9 cellular contexts compared by ENCODE assay signal in genomic region chr2:240991378-240992263, GRCh38. TPM values are rescaled to one million over a fixed set of nuclear protein-coding genes. Genes with fewer than 3 reads are reported as not detected.
A peak's percentile ranks its signal among the peaks of the same experiment; 100 is the strongest.
DNase-seq lines count a peak whose midpoint lies in the region; ATAC-seq and TF ChIP-seq lines count a peak whose summit lies in the region.
"Had no signal": no experiment of that assay in that cellular context is flagged by ENCODE, and none has a peak within 500 bp of the region (broad histone marks: within the 10 kb centered on the region; RNA-seq: fewer than 3 reads in every experiment).

No MANE protein-coding gene starts in this region.

- H3K4me2 ChIP-seq in SK-N-SH = 0 out of 2 replicates have a peak overlapping the region, but pooled peaks have one; percentile 10

- no peaks in the 10 kb centered on the region for H3K36me3 Mint-ChIP-seq in activated CD8-positive, alpha-beta memory T cell treated with anti-CD3 and anti-CD28 coated beads, Interleukin-2, amount 10 ng/mL, durations not matched to agents 7 days and 5 days
- H3K36me3 Mint-ChIP-seq in activated naive CD8-positive, alpha-beta T cell treated with anti-CD3 and anti-CD28 coated beads, Interleukin-2, amount 50 U/mL, for 24 hours (ENCODE audit: low read depth) = no peaks in the 10 kb centered on the region
- H3K36me3 Mint-ChIP-seq in activated T-helper 1 cell treated with anti-CD3 and anti-CD28 coated beads, Interleukin-12 subunit alpha, Interleukin-12 subunit beta, Interleukin-2, Interleukin-4 antibody, amounts not matched to agents 30 ng/mL and 10 ng/mL and 1 ng/mL, durations not matched to agents 14 hours and 24 hours and 36 hours (ENCODE audit: low read depth) = no peaks in the 10 kb centered on the region

- H4K20me1 ChIP-seq in SK-N-SH (ENCODE audit: insufficient read depth) = no peaks in the 10 kb centered on the region

- no peaks in the 10 kb centered on the region for H3K79me2 ChIP-seq in SK-N-SH (ENCODE audit: insufficient read depth)

- H3K9me3 Mint-ChIP-seq in activated CD8-positive, alpha-beta memory T cell treated with anti-CD3 and anti-CD28 coated beads, Interleukin-2, amount 10 ng/mL, durations not matched to agents 7 days and 5 days (ENCODE audit: low read depth) = no peaks in the 10 kb centered on the region
- H3K9me3 Mint-ChIP-seq in activated naive CD8-positive, alpha-beta T cell treated with anti-CD3 and anti-CD28 coated beads, Interleukin-2, amount 50 U/mL, for 24 hours = no peaks in the 10 kb centered on the region
- H3K9me3 Mint-ChIP-seq in activated T-helper 1 cell treated with anti-CD3 and anti-CD28 coated beads, Interleukin-12 subunit alpha, Interleukin-12 subunit beta, Interleukin-2, Interleukin-4 antibody, amounts not matched to agents 30 ng/mL and 10 ng/mL and 1 ng/mL, durations not matched to agents 14 hours and 24 hours and 36 hours = no peaks in the 10 kb centered on the region

- H3K9me2 ChIP-seq in SK-N-SH = no peaks in the 10 kb centered on the region

- TF ChIP-seq RAD21 in SK-N-SH (IDR thresholded peaks at IDR 0.05; ENCODE audit: low read length) = no peak

- no peaks in the 10 kb centered on the region for H3F3A ChIP-seq in SK-N-SH (replicated peaks; ENCODE audit: insufficient read depth)

- no peak for TF ChIP-seq EP300 in SK-N-SH (IDR thresholded peaks at IDR 0.05; ENCODE audit: borderline replicate concordance in 1 of 2, low read depth in 1 of 2, low read length in 1 of 2)

- H2AFZ ChIP-seq in SK-N-SH (ENCODE audit: low read depth) = no peak overlapping the region

- no peak for ATAC-seq in activated CD8-positive, alpha-beta memory T cell treated with anti-CD3 and anti-CD28 coated beads, Interleukin-2, amount 10 ng/mL, durations not matched to agents 7 days and 5 days
- ATAC-seq in activated naive CD8-positive, alpha-beta T cell treated with anti-CD3 and anti-CD28 coated beads, Interleukin-2, amount 50 U/mL, for 24 hours = no peak

- H3K4me3 ChIP-seq in SK-N-SH (ENCODE audit: low read depth in 2 of 2, low read length in 1 of 2) = no peak overlapping the region
- no peak overlapping the region for H3K4me3 ChIP-seq in fibroblast of villous mesenchyme (ENCODE audit: low read depth, low read length)

- no peaks in the 10 kb centered on the region for H3K36me3 ChIP-seq in SK-N-SH (replicated peaks in 1 of 2; ENCODE audit: control insufficient read depth in 1 of 2, insufficient read depth in 2 of 2, low read length in 1 of 2)

- CTCF ChIA-PET in activated CD8-positive, alpha-beta memory T cell treated with anti-CD3 and anti-CD28 coated beads, Interleukin-2, amount 10 ng/mL, durations not matched to agents 7 days and 5 days (lab: Charles Lee) = no interaction called here
- CTCF ChIA-PET in SK-N-SH (lab: Yijun Ruan, JAX) = interaction anchor here (0.9 to 1.6 kb wide), 4 partner anchors 8 to 78 kb away, joined by 3 to 5 read pairs (median 4); no protein-coding TSS in a partner anchor

- POLR2A ChIA-PET in SK-N-SH (lab: Yijun Ruan, JAX) = no interaction called here

- H3K4me3 Mint-ChIP-seq in activated CD8-positive, alpha-beta memory T cell treated with anti-CD3 and anti-CD28 coated beads, Interleukin-2, amount 10 ng/mL, durations not matched to agents 7 days and 5 days = no peak overlapping the region
- no peak overlapping the region for H3K4me3 Mint-ChIP-seq in activated naive CD8-positive, alpha-beta T cell treated with anti-CD3 and anti-CD28 coated beads, Interleukin-2, amount 50 U/mL, for 24 hours
- no peak overlapping the region for H3K4me3 Mint-ChIP-seq in activated T-helper 1 cell treated with anti-CD3 and anti-CD28 coated beads, Interleukin-12 subunit alpha, Interleukin-12 subunit beta, Interleukin-2, Interleukin-4 antibody, amounts not matched to agents 30 ng/mL and 10 ng/mL and 1 ng/mL, durations not matched to agents 14 hours and 24 hours and 36 hours

- DNase-seq in activated CD8-positive, alpha-beta memory T cell treated with anti-CD3 and anti-CD28 coated beads, Interleukin-2, amount 50 U/mL, for 48 hours = peak; percentile 50
- no peak for DNase-seq in activated CD8-positive, alpha-beta memory T cell treated with anti-CD3 and anti-CD28 coated beads, Interleukin-2, amount 10 ng/mL, durations not matched to agents 7 days and 5 days
- no peak for DNase-seq in SK-N-SH
- peak; percentile 83 for DNase-seq in fibroblast of villous mesenchyme (ENCODE audit: low read depth)
- peak in 9 of 10 donors; percentile 44 to 96 (median 80) for DNase-seq in posterior cingulate gyrus
- no peak for DNase-seq in activated naive CD8-positive, alpha-beta T cell treated with anti-CD3 and anti-CD28 coated beads, Interleukin-2, amount 50 U/mL, for 24 hours
- DNase-seq in activated T-helper 1 cell treated with anti-CD3 and anti-CD28 coated beads, Interleukin-12 subunit alpha, Interleukin-12 subunit beta, Interleukin-2, Interleukin-4 antibody, amounts not matched to agents 30 ng/mL and 10 ng/mL and 1 ng/mL, durations not matched to agents 14 hours and 24 hours and 36 hours (ENCODE audit: low spot score) = no peak
- no peak for DNase-seq in NCI-H146 (lab: John Stamatoyannopoulos, UW)

- no peak overlapping the region for H3K27ac Mint-ChIP-seq in activated CD8-positive, alpha-beta memory T cell treated with anti-CD3 and anti-CD28 coated beads, Interleukin-2, amount 10 ng/mL, durations not matched to agents 7 days and 5 days
- H3K27ac Mint-ChIP-seq in activated naive CD8-positive, alpha-beta T cell treated with anti-CD3 and anti-CD28 coated beads, Interleukin-2, amount 50 U/mL, for 24 hours = no peak overlapping the region
- H3K27ac Mint-ChIP-seq in activated T-helper 1 cell treated with anti-CD3 and anti-CD28 coated beads, Interleukin-12 subunit alpha, Interleukin-12 subunit beta, Interleukin-2, Interleukin-4 antibody, amounts not matched to agents 30 ng/mL and 10 ng/mL and 1 ng/mL, durations not matched to agents 14 hours and 24 hours and 36 hours = no peak overlapping the region

- no peak overlapping the region for H3K9ac ChIP-seq in SK-N-SH

- H3K4me1 Mint-ChIP-seq in activated CD8-positive, alpha-beta memory T cell treated with anti-CD3 and anti-CD28 coated beads, Interleukin-2, amount 10 ng/mL, durations not matched to agents 7 days and 5 days = no peaks in the 10 kb centered on the region
- H3K4me1 Mint-ChIP-seq in activated naive CD8-positive, alpha-beta T cell treated with anti-CD3 and anti-CD28 coated beads, Interleukin-2, amount 50 U/mL, for 24 hours = no peaks in the 10 kb centered on the region
- no peaks in the 10 kb centered on the region for H3K4me1 Mint-ChIP-seq in activated T-helper 1 cell treated with anti-CD3 and anti-CD28 coated beads, Interleukin-12 subunit alpha, Interleukin-12 subunit beta, Interleukin-2, Interleukin-4 antibody, amounts not matched to agents 30 ng/mL and 10 ng/mL and 1 ng/mL, durations not matched to agents 14 hours and 24 hours and 36 hours (ENCODE audit: low read depth)

- H3K9me3 ChIP-seq in SK-N-SH = no peaks in the 10 kb centered on the region
- H3K9me3 ChIP-seq: Caco-2 had no signal

- no peak overlapping the region for H3K27ac ChIP-seq in SK-N-SH (ENCODE audit: low read depth in 2 of 2, low read length in 1 of 2)

- TF ChIP-seq CTCF in SK-N-SH (IDR thresholded peaks at IDR 0.05) (no peak), fibroblast of villous mesenchyme (IDR thresholded peaks at IDR 0.05; ENCODE audit: insufficient read depth, low read depth, low read length) (no peak)

- 66% methylated on average over 20 of the region's 33 CpGs for WGBS in SK-N-SH (ENCODE audit: low lambda C conversion rate)

- H3K4me1 ChIP-seq in SK-N-SH (ENCODE audit: control insufficient read depth in 1 of 2, insufficient read depth in 2 of 2, low read depth in 1 of 2, low read length in 1 of 2) = peaks cover 0 to 5% of the 10 kb centered on the region in 2 experiments; a peak in 2 of 4 replicates
- H3K4me1 ChIP-seq: Caco-2 had no signal

- no peaks in the 10 kb centered on the region for H3K27me3 ChIP-seq in SK-N-SH (ENCODE audit: insufficient read depth)

- no peaks in the 10 kb centered on the region for H3K27me3 Mint-ChIP-seq in activated CD8-positive, alpha-beta memory T cell treated with anti-CD3 and anti-CD28 coated beads, Interleukin-2, amount 10 ng/mL, durations not matched to agents 7 days and 5 days
- H3K27me3 Mint-ChIP-seq in activated naive CD8-positive, alpha-beta T cell treated with anti-CD3 and anti-CD28 coated beads, Interleukin-2, amount 50 U/mL, for 24 hours = no peaks in the 10 kb centered on the region
- peaks cover 4% of the 10 kb centered on the region for H3K27me3 Mint-ChIP-seq in activated T-helper 1 cell treated with anti-CD3 and anti-CD28 coated beads, Interleukin-12 subunit alpha, Interleukin-12 subunit beta, Interleukin-2, Interleukin-4 antibody, amounts not matched to agents 30 ng/mL and 10 ng/mL and 1 ng/mL, durations not matched to agents 14 hours and 24 hours and 36 hours (ENCODE audit: insufficient read depth)

- intact Hi-C loops in posterior cingulate gyrus (cut with DNase I) = no loop called here
- intact Hi-C loops in activated T-helper 1 cell treated with anti-CD3 and anti-CD28 coated beads, Interleukin-12 subunit alpha, Interleukin-12 subunit beta, Interleukin-2, Interleukin-4 antibody, amounts not matched to agents 30 ng/mL and 10 ng/mL and 1 ng/mL, durations not matched to agents 14 hours and 24 hours and 36 hours (cut with micrococcal nuclease) = no loop called here

TF ChIP-seq in SK-N-SH, 30 proteins besides CTCF, POLR2A, EP300 and RAD21 (continues in another document):
- TF ChIP-seq USF2 (IDR thresholded peaks at IDR 0.05; ENCODE audit: borderline replicate concordance, low read depth, low read length) = no peak
- TF ChIP-seq RFX5 (IDR thresholded peaks at IDR 0.05; ENCODE audit: low read length) = no peak
- no peak for TF ChIP-seq GATA2 (CRISPR knock-in tag; IDR thresholded peaks at IDR 0.05)
- TF ChIP-seq YY1 (IDR thresholded peaks at IDR 0.05; ENCODE audit: low read depth) = peak; percentile 73
- no peak for TF ChIP-seq JUND (IDR thresholded peaks at IDR 0.05)
- TF ChIP-seq TCF12 (IDR thresholded peaks at IDR 0.05) = peak; percentile 35; the same call in 1 of the 2 replicates

RNA-seq across cellular contexts. Expression of gene SNED1, which starts 6.8 kb away (rescaled TPM):
- 1 to 10 TPM; 3.6 to 4.6 TPM for total RNA-seq in activated CD8-positive, alpha-beta memory T cell treated with anti-CD3 and anti-CD28 coated beads, Interleukin-2, amount 10 ng/mL, durations not matched to agents 7 days and 5 days
- polyA plus RNA-seq in SK-N-SH (2012; rRNA removed) = 0.03 TPM in 2 replicates
- polyA plus RNA-seq in SK-N-SH (2012; cell fraction: cytosol; rRNA removed) = 0.05 and 0.09 TPM in 2 replicates
- 0.12 and 0.26 TPM in 2 replicates for polyA plus RNA-seq in SK-N-SH (2012; cell fraction: nucleus; rRNA removed)
- total RNA-seq in fibroblast of villous mesenchyme = 5.5 and 6.5 TPM in 2 replicates
- 1.6 and 2.5 TPM in 2 replicates for total RNA-seq in activated T-helper 1 cell treated with anti-CD3 and anti-CD28 coated beads, Interleukin-12 subunit alpha, Interleukin-12 subunit beta, Interleukin-2, Interleukin-4 antibody, amounts not matched to agents 30 ng/mL and 10 ng/mL and 1 ng/mL, durations not matched to agents 14 hours and 24 hours and 36 hours
- total RNA-seq: Caco-2 had no signal

Comparison
In these comparisons a context has a peak if more than half of its experiments do, and no peak if none do; other contexts are left out.
1. DNase-seq: peak in activated CD8-positive, alpha-beta memory T cell treated with anti-CD3 and anti-CD28 coated beads, Interleukin-2, amount 50 U/mL, for 48 hours (single experiment), fibroblast of villous mesenchyme (single experiment) and posterior cingulate gyrus (9 of 10); none in activated CD8-positive, alpha-beta memory T cell treated with anti-CD3 and anti-CD28 coated beads, Interleukin-2, amount 10 ng/mL, durations not matched to agents 7 days and 5 days (single experiment), SK-N-SH (single experiment), activated naive CD8-positive, alpha-beta T cell treated with anti-CD3 and anti-CD28 coated beads, Interleukin-2, amount 50 U/mL, for 24 hours (single experiment), activated T-helper 1 cell treated with anti-CD3 and anti-CD28 coated beads, Interleukin-12 subunit alpha, Interleukin-12 subunit beta, Interleukin-2, Interleukin-4 antibody, amounts not matched to agents 30 ng/mL and 10 ng/mL and 1 ng/mL, durations not matched to agents 14 hours and 24 hours and 36 hours (single experiment) and NCI-H146 (single experiment).